11 cellular contexts compared by ENCODE assay signal in genomic region chr5:150623152-150623877, GRCh38. TPM values are rescaled to one million over a fixed set of nuclear protein-coding genes. Genes with fewer than 3 reads are reported as not detected.
DNase-seq lines count a peak whose midpoint lies in the region; ATAC-seq and TF ChIP-seq lines count a peak whose summit lies in the region.
"Had no signal": no experiment of that assay in that cellular context is flagged by ENCODE, and none has a peak within 500 bp of the region (broad histone marks: within the 10 kb centered on the region; RNA-seq: fewer than 3 reads in every experiment).

No MANE protein-coding gene starts in this region.

- H4K5ac ChIP-seq in IMR-90 (ENCODE audit: low read depth, low read length), result peak overlapping the region; percentile 75

- H4K20me1 ChIP-seq in IMR-90 (ENCODE audit: insufficient read depth, low read length), result no peaks in the 10 kb centered on the region

- no peak for TF ChIP-seq CTCF in IMR-90 (conservative IDR thresholded peaks at IDR 0.05; ENCODE audit: low read depth, low read length)

- H3K27me3 ChIP-seq in IMR-90 (ENCODE audit: control insufficient read depth, insufficient read depth, low read length), result no peaks in the 10 kb centered on the region

- peak overlapping the region; percentile 84 for H3K18ac ChIP-seq in IMR-90 (ENCODE audit: low read depth, low read length)

- intact Hi-C loops in IMR-90 (cut with micrococcal nuclease), result loop anchor here (2.0 kb wide), 1 partner anchor 13 kb away; no protein-coding TSS in a partner anchor

- peak overlapping the region; percentile 87; the same call in 1 of the 2 replicates for H4K91ac ChIP-seq in IMR-90 (ENCODE audit: insufficient read depth, low read depth, low read length)

- no peaks in the 10 kb centered on the region for H3K9me3 ChIP-seq in IMR-90 (ENCODE audit: control insufficient read depth, insufficient read depth, low read length)

- peak overlapping the region in 1 of 2 donors; percentile 13 for H3K27ac Mint-ChIP-seq in effector memory CD8-positive, alpha-beta T cell
- H3K27ac Mint-ChIP-seq in stimulated activated memory B cell treated with anti-CD40 and anti-IgM and Interleukin-4, amounts not matched to agents 10 μg/mL and 1 μg/mL and 100 μg/mL, for 72 hours, result peak overlapping the region; percentile 24

- H4K8ac ChIP-seq in IMR-90 (ENCODE audit: low read depth in 2 of 2, low read length in 2 of 2), result peak overlapping the region; percentile 73 to 88; a peak in 3 of 4 replicates

- POLR2A ChIA-PET in IMR-90 (lab: Charles Lee; ENCODE audit: unreplicated experiment), result no interaction called here

- H3K4me3 Mint-ChIP-seq in effector memory CD8-positive, alpha-beta T cell, result peak overlapping the region; percentile 75 to 82
- peak overlapping the region; percentile 96 for H3K4me3 Mint-ChIP-seq in stimulated activated memory B cell treated with anti-CD40 and anti-IgM and Interleukin-4, amounts not matched to agents 10 μg/mL and 1 μg/mL and 100 μg/mL, for 72 hours

- peaks cover 63% of the 10 kb centered on the region for H3K4me1 ChIP-seq in IMR-90 (ENCODE audit: control insufficient read depth, insufficient read depth, low read length)

- peak overlapping the region; percentile 81 for H2BK5ac ChIP-seq in IMR-90 (ENCODE audit: low read depth, low read length, poor library complexity, severe bottlenecking)

- H3K9me1 ChIP-seq in IMR-90 (ENCODE audit: insufficient read depth, low read length), result peaks cover 12% of the 10 kb centered on the region

- H3K56ac ChIP-seq in IMR-90 (ENCODE audit: extremely low read depth, insufficient read depth, low read length), result no peak overlapping the region

- no peaks in the 10 kb centered on the region for H3K36me3 ChIP-seq in IMR-90 (ENCODE audit: control insufficient read depth, insufficient read depth, low read length)
- H3K36me3 ChIP-seq: WERI-Rb-1 had no signal

- H3K79me1 ChIP-seq in IMR-90 (ENCODE audit: low read depth in 1 of 2, low read length in 2 of 2), result peaks cover 0 to 4% of the 10 kb centered on the region in 2 experiments; a peak in 2 of 4 replicates

- H2BK120ac ChIP-seq in IMR-90 (ENCODE audit: low read depth, low read length), result peak overlapping the region; percentile 67; the same call in 1 of the 2 replicates

- H3K14ac ChIP-seq in IMR-90 (replicated peaks; ENCODE audit: low read depth, low read length), result no peak overlapping the region

- no peaks in the 10 kb centered on the region for H3K9me3 Mint-ChIP-seq in effector memory CD8-positive, alpha-beta T cell
- no peaks in the 10 kb centered on the region for H3K9me3 Mint-ChIP-seq in stimulated activated memory B cell treated with anti-CD40 and anti-IgM and Interleukin-4, amounts not matched to agents 10 μg/mL and 1 μg/mL and 100 μg/mL, for 72 hours

- dilution Hi-C loops in IMR-90 (cut with HindIII; ENCODE audit: low sequenced_read_pairs, unreplicated experiment), result no loop called here

- peak overlapping the region; percentile 28; the same call in 1 of the 2 replicates for H2BK20ac ChIP-seq in IMR-90 (ENCODE audit: low read depth, low read length)

- H2AK5ac ChIP-seq in IMR-90 (ENCODE audit: low read depth, low read length), result peak overlapping the region; percentile 21; the same call in 1 of the 2 replicates

- no peak overlapping the region for H3K4me3 ChIP-seq in IMR-90 (ENCODE audit: insufficient read depth, low read depth, low read length)

- no peak overlapping the region for H2AK9ac ChIP-seq in IMR-90 (replicated peaks; ENCODE audit: low read depth, low read length, poor library complexity)

- H3K27me3 Mint-ChIP-seq in effector memory CD8-positive, alpha-beta T cell, result peaks cover 38 to 44% of the 10 kb centered on the region in 2 donors
- H3K27me3 Mint-ChIP-seq in stimulated activated memory B cell treated with anti-CD40 and anti-IgM and Interleukin-4, amounts not matched to agents 10 μg/mL and 1 μg/mL and 100 μg/mL, for 72 hours, result no peaks in the 10 kb centered on the region

- H3K4me2 ChIP-seq in IMR-90 (ENCODE audit: low read depth, low read length), result peak overlapping the region; percentile 9; the same call in 1 of the 2 replicates

- H3K27ac ChIP-seq in IMR-90 (ENCODE audit: insufficient read depth, low read length), result peak overlapping the region; percentile 36
- H3K27ac ChIP-seq: WERI-Rb-1 had no signal

- CTCF ChIA-PET in IMR-90 (lab: Yijun Ruan, JAX), result no interaction called here

- peak overlapping the region; percentile 48 for H2AFZ ChIP-seq in IMR-90 (replicated peaks; ENCODE audit: low read length, poor library complexity)

- ATAC-seq in GM18517 (IDR thresholded peaks at IDR 0.05; ENCODE audit: unreplicated experiment) (peak; percentile 24), IMR-90 (ENCODE audit: low read depth) (no peak)
- ATAC-seq in effector memory CD8-positive, alpha-beta T cell (replicated peaks), result no peak
- no peak for ATAC-seq in stimulated activated memory B cell treated with anti-CD40 and anti-IgM and Interleukin-4, amounts not matched to agents 10 μg/mL and 1 μg/mL and 100 μg/mL, for 72 hours

- H3K4ac ChIP-seq in IMR-90 (ENCODE audit: low read depth, low read length), result peak overlapping the region; percentile 70; the same call in 1 of the 2 replicates

- no peak for TF ChIP-seq POLR2A in IMR-90 (IDR thresholded peaks at IDR 0.05; ENCODE audit: low read depth, low read length)

- H3K4me1 Mint-ChIP-seq in effector memory CD8-positive, alpha-beta T cell (ENCODE audit: low read depth in 2 of 2), result peaks cover 9 to 10% of the 10 kb centered on the region in 2 donors
- H3K4me1 Mint-ChIP-seq in stimulated activated memory B cell treated with anti-CD40 and anti-IgM and Interleukin-4, amounts not matched to agents 10 μg/mL and 1 μg/mL and 100 μg/mL, for 72 hours, result peaks cover 48% of the 10 kb centered on the region

- WGBS in IMR-90 (ENCODE audit: extremely low coverage in 2 of 2, insufficient read length in 1 of 2), 2 experiments, result 39% methylated on average over 2 of the region's 7 CpGs; no CpG with 5 or more reads in 1 of the 2 experiments

- in situ Hi-C loops in IMR-90 (cut with MboI; ENCODE audit: low sequenced_read_pairs), result no loop called here

- H3K9ac ChIP-seq in IMR-90 (ENCODE audit: low read depth, low read length), result peak overlapping the region; percentile 8; the same call in 1 of the 2 replicates

- no peak for TF ChIP-seq RAD21 in IMR-90 (IDR thresholded peaks at IDR 0.05; ENCODE audit: low read length)

- peak overlapping the region; percentile 60; the same call in 1 of the 3 replicates for H2BK15ac ChIP-seq in IMR-90 (ENCODE audit: low read depth, low read length)

- no peaks in the 10 kb centered on the region for H3K36me3 Mint-ChIP-seq in effector memory CD8-positive, alpha-beta T cell (ENCODE audit: insufficient read depth)
- no peaks in the 10 kb centered on the region for H3K36me3 Mint-ChIP-seq in stimulated activated memory B cell treated with anti-CD40 and anti-IgM and Interleukin-4, amounts not matched to agents 10 μg/mL and 1 μg/mL and 100 μg/mL, for 72 hours

- DNase-seq in IMR-90 (peak; percentile 42), COR-L47 (lab: John Stamatoyannopoulos, UW) (no peak), RPMI8226 (no peak), nucleus accumbens (lab: John Stamatoyannopoulos, UW) (no peak), GDM1 (lab: John Stamatoyannopoulos, UW) (no peak)
- DNase-seq in effector memory CD8-positive, alpha-beta T cell, result no peak
- DNase-seq: NCI-H1105 treated with DMSO at 0.1 percent for 48 hours; stimulated activated naive CD4-positive, alpha-beta T cell treated with Interleukin-2 at 50 U/mL for 16 hours; WERI-Rb-1 had no signal

- no TSS peak for BruUV-seq in IMR-90 (replicated peaks; lab: Mats Ljungman, UMichigan)

- H3K23ac ChIP-seq in IMR-90 (ENCODE audit: low read depth, low read length), result no peak overlapping the region

TF ChIP-seq in IMR-90, 13 proteins besides CTCF, POLR2A, EP300 and RAD21 (continues in another document):
- TF ChIP-seq CEBPB (IDR thresholded peaks at IDR 0.05; ENCODE audit: low read depth, low read length) (no peak), ELK1 (IDR thresholded peaks at IDR 0.05; ENCODE audit: borderline replicate concordance, low read depth, low read length) (no peak), SMC3 (IDR thresholded peaks at IDR 0.05; ENCODE audit: low read depth, low read length) (no peak), MAZ (IDR thresholded peaks at IDR 0.05; ENCODE audit: borderline replicate concordance, low read depth, low read length) (no peak), NFE2L2 (IDR thresholded peaks at IDR 0.05; ENCODE audit: low read depth, low read length) (no peak), MAFK (IDR thresholded peaks at IDR 0.05; ENCODE audit: low read depth, low read length) (no peak), FOS (IDR thresholded peaks at IDR 0.05; ENCODE audit: low read depth, low read length) (no peak), MXI1 (IDR thresholded peaks at IDR 0.05; ENCODE audit: borderline replicate concordance, low read depth, low read length) (no peak), RCOR1 (IDR thresholded peaks at IDR 0.05; ENCODE audit: insufficient replicate concordance, low read length) (no peak), USF2 (IDR thresholded peaks at IDR 0.05; ENCODE audit: low read depth, low read length) (no peak), CHD1 (IDR thresholded peaks at IDR 0.05; ENCODE audit: low read depth, low read length) (no peak), BHLHE40 (IDR thresholded peaks at IDR 0.05; ENCODE audit: low read depth, low read length) (no peak)

RNA-seq across cellular contexts. Expression of gene SYNPO, which starts 17.1 kb away (rescaled TPM):
- 3.0 and 3.1 TPM in 2 replicates for total RNA-seq in IMR-90 (2012; rRNA removed)
- polyA plus RNA-seq in IMR-90 (2012; rRNA removed), result 22.6 and 24.8 TPM in 2 replicates
- polyA plus RNA-seq in IMR-90 (2012; cell fraction: cytosol; rRNA removed), result 10.2 and 21.0 TPM in 2 replicates
- 33.0 and 36.8 TPM in 2 replicates for polyA plus RNA-seq in IMR-90 (2012; cell fraction: nucleus; rRNA removed; ENCODE audit: low replicate concordance)

RNA-seq across cellular contexts. Expression of gene MYOZ3, which starts 37.7 kb away (rescaled TPM):
- under 0.01 TPM in 2 replicates for total RNA-seq in IMR-90 (2012; rRNA removed)
- 0.24 TPM in 2 replicates for polyA plus RNA-seq in IMR-90 (2012; rRNA removed)
- polyA plus RNA-seq in IMR-90 (2012; cell fraction: cytosol; rRNA removed), result 0.02 and 0.04 TPM in 2 replicates
- polyA plus RNA-seq in IMR-90 (2012; cell fraction: nucleus; rRNA removed; ENCODE audit: low replicate concordance), result 0.16 and 0.25 TPM in 2 replicates
